In genomic region chr6:1774541-1774940, GRCh38 we compare ENCODE assay signal across 17 cellular contexts.
"Had no signal": no experiment of that assay in that cellular context is flagged by ENCODE, and none has a peak within 500 bp of the region (broad histone marks: within the 10 kb centered on the region; RNA-seq: fewer than 3 reads in every experiment).

No MANE protein-coding gene starts in this region.

- H3K9me3 ChIP-seq: colonic mucosa, esophagus squamous epithelium, left ventricle myocardium inferior, tibial nerve had no signal

- H3K9me3 Mint-ChIP-seq: activated naive CD4-positive, alpha-beta T cell treated with anti-CD3 and anti-CD28 coated beads, Interleukin-2, amount 50 U/mL, for 24 hours; natural killer cell treated with Interleukin-12 subunit alpha and Interleukin-12 subunit beta and Interleukin-15 and Interleukin-18, amount 100 ng/mL, for 72 hours; stimulated activated naive CD8-positive, alpha-beta T cell treated with anti-CD3 and anti-CD28 coated beads, Interleukin-15, amount 100 ng/mL, for 72 hours had no signal

- H3K4me3 ChIP-seq: colonic mucosa, esophagus squamous epithelium, left ventricle myocardium inferior, tibial nerve had no signal

- H3K27me3 ChIP-seq: colonic mucosa, esophagus squamous epithelium, foreskin keratinocyte, tibial nerve had no signal

- H2AFZ ChIP-seq: parathyroid adenoma had no signal

- DNase-seq: activated CD4-positive, alpha-beta T cell treated with anti-CD3 and anti-CD28 coated beads, Interleukin-2, amount 50 U/mL, for 1 hour; activated gamma-delta T cell treated with Interleukin-2 at 50 U/mL for 16 hours; activated T-cell treated with anti-CD3 and anti-CD28 coated beads, Interleukin-2, amount 50 U/mL, for 1 hour; colonic mucosa; esophagus squamous epithelium; kidney glomerular epithelial cell; left ventricle myocardium inferior; nucleus accumbens; right cardiac atrium; stimulated activated CD4-positive, alpha-beta T cell treated with anti-CD3 and anti-CD28 coated beads, Interleukin-12 subunit alpha, Interleukin-12 subunit beta, amount 100 ng/mL, for 4 hours; stimulated activated naive CD8-positive, alpha-beta T cell treated with anti-CD3 and anti-CD28 coated beads, Interleukin-15, amount 100 ng/mL, for 72 hours had no signal

- ATAC-seq: activated CD4-positive, CD25-positive, alpha-beta regulatory T cell treated with anti-CD3 and anti-CD28 coated beads, Interleukin-2, amount 50 U/mL, for 24 hours; foreskin keratinocyte; natural killer cell treated with Interleukin-12 subunit alpha and Interleukin-12 subunit beta and Interleukin-15 and Interleukin-18, amount 100 ng/mL, for 72 hours; right cardiac atrium; stimulated activated naive CD8-positive, alpha-beta T cell treated with anti-CD3 and anti-CD28 coated beads, Interleukin-15, amount 100 ng/mL, for 72 hours had no signal

- H3K27ac Mint-ChIP-seq: activated naive CD4-positive, alpha-beta T cell treated with anti-CD3 and anti-CD28 coated beads, Interleukin-2, amount 50 U/mL, for 24 hours; natural killer cell treated with Interleukin-12 subunit alpha and Interleukin-12 subunit beta and Interleukin-15 and Interleukin-18, amount 100 ng/mL, for 72 hours had no signal

- H3K36me3 ChIP-seq: colonic mucosa, esophagus squamous epithelium, left ventricle myocardium inferior, tibial nerve had no signal

- H3K4me1 ChIP-seq: colonic mucosa, left ventricle myocardium inferior, parathyroid adenoma had no signal

- H3K27me3 Mint-ChIP-seq: activated naive CD4-positive, alpha-beta T cell treated with anti-CD3 and anti-CD28 coated beads, Interleukin-2, amount 50 U/mL, for 24 hours; stimulated activated naive CD8-positive, alpha-beta T cell treated with anti-CD3 and anti-CD28 coated beads, Interleukin-15, amount 100 ng/mL, for 72 hours had no signal

- H3K9ac ChIP-seq: parathyroid adenoma had no signal

- H3K27ac ChIP-seq: colonic mucosa, esophagus squamous epithelium, foreskin keratinocyte, left ventricle myocardium inferior, parathyroid adenoma, tibial nerve had no signal

- H3K4me3 Mint-ChIP-seq: activated naive CD4-positive, alpha-beta T cell treated with anti-CD3 and anti-CD28 coated beads, Interleukin-2, amount 50 U/mL, for 24 hours; natural killer cell treated with Interleukin-12 subunit alpha and Interleukin-12 subunit beta and Interleukin-15 and Interleukin-18, amount 100 ng/mL, for 72 hours; stimulated activated naive CD8-positive, alpha-beta T cell treated with anti-CD3 and anti-CD28 coated beads, Interleukin-15, amount 100 ng/mL, for 72 hours had no signal

- H3K79me2 ChIP-seq: parathyroid adenoma had no signal
